ENCODE assay signal across 1 cellular context in the genomic region with DNA sequence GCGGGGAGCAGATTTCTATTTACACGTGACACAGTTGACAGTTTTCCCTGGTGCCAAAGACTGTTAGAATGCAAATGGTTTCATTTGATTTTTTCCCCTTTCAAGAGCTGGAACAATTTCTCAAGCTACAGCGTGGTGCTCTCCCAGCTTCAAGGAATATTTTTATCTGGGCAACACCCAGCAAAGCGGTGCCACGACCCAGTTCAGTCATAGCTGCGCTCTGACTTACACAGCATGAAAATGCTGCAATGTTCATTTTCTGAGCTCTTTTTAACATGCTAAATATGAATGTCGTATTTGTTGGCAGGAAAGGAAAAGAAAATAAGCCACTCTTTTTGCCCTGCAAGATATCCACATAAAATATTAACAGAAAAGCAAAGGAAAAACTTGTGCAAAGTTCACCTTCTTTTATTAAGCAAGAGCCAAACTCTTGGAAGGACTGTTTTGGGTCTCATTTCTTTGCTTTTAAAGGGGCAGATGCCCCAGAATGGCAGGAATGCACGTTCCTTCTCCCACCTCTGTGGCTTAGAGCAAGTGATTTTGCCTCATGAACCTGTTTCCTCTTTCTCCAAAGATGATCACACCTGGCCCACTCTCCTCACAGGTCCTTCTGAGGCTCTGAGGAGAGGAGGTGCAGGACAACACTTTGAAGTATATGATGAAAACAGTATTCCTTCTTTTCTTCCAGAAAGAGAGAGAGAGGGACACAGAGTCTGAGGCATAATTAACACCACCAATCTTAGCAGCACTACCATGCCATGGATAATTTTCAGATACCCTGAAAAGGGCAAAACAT.
TF ChIP-seq lines count a peak whose summit lies in the region.

No MANE protein-coding gene starts in this region.

TF ChIP-seq in GM23338, 12 proteins besides CTCF, POLR2A, EP300 and RAD21 (continued from another document):
- TF ChIP-seq, protein P1, sequence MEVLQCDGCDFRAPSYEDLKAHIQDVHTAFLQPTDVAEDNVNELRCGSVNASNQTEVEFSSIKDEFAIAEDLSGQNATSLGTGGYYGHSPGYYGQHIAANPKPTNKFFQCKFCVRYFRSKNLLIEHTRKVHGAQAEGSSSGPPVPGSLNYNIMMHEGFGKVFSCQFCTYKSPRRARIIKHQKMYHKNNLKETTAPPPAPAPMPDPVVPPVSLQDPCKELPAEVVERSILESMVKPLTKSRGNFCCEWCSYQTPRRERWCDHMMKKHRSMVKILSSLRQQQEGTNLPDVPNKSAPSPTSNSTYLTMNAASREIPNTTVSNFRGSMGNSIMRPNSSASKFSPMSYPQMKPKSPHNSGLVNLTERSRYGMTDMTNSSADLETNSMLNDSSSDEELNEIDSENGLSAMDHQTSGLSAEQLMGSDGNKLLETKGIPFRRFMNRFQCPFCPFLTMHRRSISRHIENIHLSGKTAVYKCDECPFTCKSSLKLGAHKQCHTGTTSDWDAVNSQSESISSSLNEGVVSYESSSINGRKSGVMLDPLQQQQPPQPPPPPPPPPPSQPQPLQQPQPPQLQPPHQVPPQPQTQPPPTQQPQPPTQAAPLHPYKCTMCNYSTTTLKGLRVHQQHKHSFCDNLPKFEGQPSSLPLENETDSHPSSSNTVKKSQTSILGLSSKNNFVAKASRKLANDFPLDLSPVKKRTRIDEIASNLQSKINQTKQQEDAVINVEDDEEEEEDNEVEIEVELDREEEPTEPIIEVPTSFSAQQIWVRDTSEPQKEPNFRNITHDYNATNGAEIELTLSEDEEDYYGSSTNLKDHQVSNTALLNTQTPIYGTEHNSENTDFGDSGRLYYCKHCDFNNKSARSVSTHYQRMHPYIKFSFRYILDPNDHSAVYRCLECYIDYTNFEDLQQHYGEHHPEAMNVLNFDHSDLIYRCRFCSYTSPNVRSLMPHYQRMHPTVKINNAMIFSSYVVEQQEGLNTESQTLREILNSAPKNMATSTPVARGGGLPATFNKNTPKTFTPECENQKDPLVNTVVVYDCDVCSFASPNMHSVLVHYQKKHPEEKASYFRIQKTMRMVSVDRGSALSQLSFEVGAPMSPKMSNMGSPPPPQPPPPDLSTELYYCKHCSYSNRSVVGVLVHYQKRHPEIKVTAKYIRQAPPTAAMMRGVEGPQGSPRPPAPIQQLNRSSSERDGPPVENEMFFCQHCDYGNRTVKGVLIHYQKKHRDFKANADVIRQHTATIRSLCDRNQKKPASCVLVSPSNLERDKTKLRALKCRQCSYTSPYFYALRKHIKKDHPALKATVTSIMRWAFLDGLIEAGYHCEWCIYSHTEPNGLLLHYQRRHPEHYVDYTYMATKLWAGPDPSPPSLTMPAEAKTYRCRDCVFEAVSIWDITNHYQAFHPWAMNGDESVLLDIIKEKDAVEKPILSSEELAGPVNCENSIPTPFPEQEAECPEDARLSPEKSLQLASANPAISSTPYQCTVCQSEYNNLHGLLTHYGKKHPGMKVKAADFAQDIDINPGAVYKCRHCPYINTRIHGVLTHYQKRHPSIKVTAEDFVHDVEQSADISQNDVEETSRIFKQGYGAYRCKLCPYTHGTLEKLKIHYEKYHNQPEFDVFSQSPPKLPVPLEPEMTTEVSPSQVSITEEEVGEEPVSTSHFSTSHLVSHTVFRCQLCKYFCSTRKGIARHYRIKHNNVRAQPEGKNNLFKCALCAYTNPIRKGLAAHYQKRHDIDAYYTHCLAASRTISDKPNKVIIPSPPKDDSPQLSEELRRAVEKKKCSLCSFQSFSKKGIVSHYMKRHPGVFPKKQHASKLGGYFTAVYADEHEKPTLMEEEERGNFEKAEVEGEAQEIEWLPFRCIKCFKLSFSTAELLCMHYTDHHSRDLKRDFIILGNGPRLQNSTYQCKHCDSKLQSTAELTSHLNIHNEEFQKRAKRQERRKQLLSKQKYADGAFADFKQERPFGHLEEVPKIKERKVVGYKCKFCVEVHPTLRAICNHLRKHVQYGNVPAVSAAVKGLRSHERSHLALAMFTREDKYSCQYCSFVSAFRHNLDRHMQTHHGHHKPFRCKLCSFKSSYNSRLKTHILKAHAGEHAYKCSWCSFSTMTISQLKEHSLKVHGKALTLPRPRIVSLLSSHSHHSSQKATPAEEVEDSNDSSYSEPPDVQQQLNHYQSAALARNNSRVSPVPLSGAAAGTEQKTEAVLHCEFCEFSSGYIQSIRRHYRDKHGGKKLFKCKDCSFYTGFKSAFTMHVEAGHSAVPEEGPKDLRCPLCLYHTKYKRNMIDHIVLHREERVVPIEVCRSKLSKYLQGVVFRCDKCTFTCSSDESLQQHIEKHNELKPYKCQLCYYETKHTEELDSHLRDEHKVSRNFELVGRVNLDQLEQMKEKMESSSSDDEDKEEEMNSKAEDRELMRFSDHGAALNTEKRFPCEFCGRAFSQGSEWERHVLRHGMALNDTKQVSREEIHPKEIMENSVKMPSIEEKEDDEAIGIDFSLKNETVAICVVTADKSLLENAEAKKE (CRISPR knock-in tag; IDR thresholded peaks at IDR 0.05), result no peak
- no peak for TF ChIP-seq POLR2AphosphoS5 (IDR thresholded peaks at IDR 0.05; ENCODE audit: low read depth)
- TF ChIP-seq, protein P2, sequence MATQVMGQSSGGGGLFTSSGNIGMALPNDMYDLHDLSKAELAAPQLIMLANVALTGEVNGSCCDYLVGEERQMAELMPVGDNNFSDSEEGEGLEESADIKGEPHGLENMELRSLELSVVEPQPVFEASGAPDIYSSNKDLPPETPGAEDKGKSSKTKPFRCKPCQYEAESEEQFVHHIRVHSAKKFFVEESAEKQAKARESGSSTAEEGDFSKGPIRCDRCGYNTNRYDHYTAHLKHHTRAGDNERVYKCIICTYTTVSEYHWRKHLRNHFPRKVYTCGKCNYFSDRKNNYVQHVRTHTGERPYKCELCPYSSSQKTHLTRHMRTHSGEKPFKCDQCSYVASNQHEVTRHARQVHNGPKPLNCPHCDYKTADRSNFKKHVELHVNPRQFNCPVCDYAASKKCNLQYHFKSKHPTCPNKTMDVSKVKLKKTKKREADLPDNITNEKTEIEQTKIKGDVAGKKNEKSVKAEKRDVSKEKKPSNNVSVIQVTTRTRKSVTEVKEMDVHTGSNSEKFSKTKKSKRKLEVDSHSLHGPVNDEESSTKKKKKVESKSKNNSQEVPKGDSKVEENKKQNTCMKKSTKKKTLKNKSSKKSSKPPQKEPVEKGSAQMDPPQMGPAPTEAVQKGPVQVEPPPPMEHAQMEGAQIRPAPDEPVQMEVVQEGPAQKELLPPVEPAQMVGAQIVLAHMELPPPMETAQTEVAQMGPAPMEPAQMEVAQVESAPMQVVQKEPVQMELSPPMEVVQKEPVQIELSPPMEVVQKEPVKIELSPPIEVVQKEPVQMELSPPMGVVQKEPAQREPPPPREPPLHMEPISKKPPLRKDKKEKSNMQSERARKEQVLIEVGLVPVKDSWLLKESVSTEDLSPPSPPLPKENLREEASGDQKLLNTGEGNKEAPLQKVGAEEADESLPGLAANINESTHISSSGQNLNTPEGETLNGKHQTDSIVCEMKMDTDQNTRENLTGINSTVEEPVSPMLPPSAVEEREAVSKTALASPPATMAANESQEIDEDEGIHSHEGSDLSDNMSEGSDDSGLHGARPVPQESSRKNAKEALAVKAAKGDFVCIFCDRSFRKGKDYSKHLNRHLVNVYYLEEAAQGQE (IDR thresholded peaks at IDR 0.05; ENCODE audit: unreplicated experiment), result no peak
